In the genomic region with DNA sequence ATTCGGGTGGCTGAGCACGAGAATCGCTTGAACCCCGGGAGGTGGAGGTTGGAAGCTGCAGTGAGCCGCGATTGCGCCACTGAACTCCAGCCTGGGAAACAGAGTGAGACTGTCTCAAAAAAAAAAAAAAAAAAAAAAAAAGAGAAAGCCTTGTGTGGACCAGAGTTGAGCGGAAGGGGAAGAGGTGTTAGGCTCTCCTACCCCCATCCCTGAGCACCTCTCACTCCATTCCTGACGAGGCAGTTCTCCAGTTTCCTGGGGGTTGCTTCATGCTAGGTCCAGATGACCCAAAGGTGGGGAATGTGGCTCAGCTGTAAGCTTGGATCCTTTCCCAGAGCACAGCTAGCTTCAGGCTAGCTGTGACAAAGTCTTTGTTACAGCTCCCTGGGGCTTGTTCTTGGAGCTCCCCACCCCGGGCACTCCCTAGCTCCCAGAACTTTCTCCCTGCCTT, we compare ENCODE assay signal across 1 cellular context.
TF ChIP-seq lines count a peak whose summit lies in the region.

No MANE protein-coding gene starts in this region.

TF ChIP-seq in H1, 55 proteins besides CTCF, POLR2A, EP300 and RAD21:
- TF ChIP-seq TBP (IDR thresholded peaks at IDR 0.05; ENCODE audit: low read depth, low read length) (no peak), ZNF274 (IDR thresholded peaks at IDR 0.05; ENCODE audit: borderline replicate concordance, extremely low read depth, low read length) (no peak), KDM4A (IDR thresholded peaks at IDR 0.05; ENCODE audit: low read depth, low read length, severe bottlenecking) (peak; percentile 31), SAP30 (IDR thresholded peaks at IDR 0.05; ENCODE audit: insufficient read depth, insufficient replicate concordance, low read length) (no peak), EGR1 (IDR thresholded peaks at IDR 0.05; ENCODE audit: borderline replicate concordance, low read depth, low read length) (0 out of 2 replicates have a peak, but pooled peaks have one; percentile 30), CEBPB (IDR thresholded peaks at IDR 0.05; ENCODE audit: low read depth, low read length) (peak; percentile 33; the same call in 1 of the 2 replicates)
TF ChIP-seq in H1: peak in this region for 3.
